Comparison of ENCODE assay signal across 4 cellular contexts in genomic region chrX:19468383-19468782, GRCh38. TPM values are rescaled to one million over a fixed set of nuclear protein-coding genes. Genes with fewer than 3 reads are reported as not detected.
"Had no signal": no experiment of that assay in that cellular context is flagged by ENCODE, and none has a peak within 500 bp of the region (broad histone marks: within the 10 kb centered on the region; RNA-seq: fewer than 3 reads in every experiment).

No MANE protein-coding gene starts in this region.

RNA-seq across cellular contexts. Expression of gene MAP3K15, which starts 46.9 kb away (rescaled TPM):
- total RNA-seq: left ventricle myocardium inferior, left ventricle myocardium superior, myocyte had no signal
- polyA plus RNA-seq: immature natural killer cell had no signal
